In the genomic region with DNA sequence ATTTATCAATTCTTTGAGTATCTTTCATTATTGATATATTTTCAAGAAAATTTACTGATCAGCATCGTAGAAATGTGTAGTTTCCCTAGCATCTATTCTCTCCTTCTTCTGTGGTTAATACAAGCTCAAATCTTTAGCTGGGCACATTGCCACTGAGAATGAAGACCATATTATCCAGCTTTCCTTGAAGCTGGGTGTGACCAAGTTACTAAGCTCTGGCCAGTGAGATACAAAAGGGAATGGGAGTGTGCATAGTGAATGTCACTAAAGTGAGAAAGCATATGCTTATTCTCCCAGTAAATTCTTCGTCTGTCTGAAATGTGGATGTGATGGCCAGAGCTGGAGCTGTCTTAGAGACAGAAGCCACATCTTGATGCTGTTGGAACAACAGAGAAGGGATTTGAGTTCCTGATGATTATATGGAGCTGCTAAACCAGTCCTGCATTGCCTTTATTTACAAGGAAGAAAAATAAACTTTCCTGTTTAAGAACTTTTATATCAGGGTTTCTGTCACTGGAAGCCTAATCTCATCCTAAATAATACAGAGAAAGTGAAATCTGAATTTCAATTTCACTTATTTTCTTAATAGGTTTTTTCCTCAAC, we compare ENCODE assay signal across 17 cellular contexts.
DNase-seq lines count a peak whose midpoint lies in the region; ATAC-seq and TF ChIP-seq lines count a peak whose summit lies in the region.
"Had no signal": no experiment of that assay in that cellular context is flagged by ENCODE, and none has a peak within 500 bp of the region (broad histone marks: within the 10 kb centered on the region; RNA-seq: fewer than 3 reads in every experiment).

No MANE protein-coding gene starts in this region.

- no peak for DNase-seq in activated CD8-positive, alpha-beta T cell treated with anti-CD3 and anti-CD28 coated beads for 36 hours
- no peak for DNase-seq in activated CD8-positive, alpha-beta T cell treated with anti-CD3 and anti-CD28 coated beads, Interleukin-2, amount 10 ng/mL, durations not matched to agents 7 days and 5 days
- DNase-seq in left colon, result no peak
- DNase-seq in putamen (ENCODE audit: low spot score), result no peak
- no peak for DNase-seq in NCI-H2081 treated with DMSO at 0.1 percent for 48 hours (lab: John Stamatoyannopoulos, UW)
- no peak for DNase-seq in stimulated activated naive CD4-positive, alpha-beta T cell (lab: John Stamatoyannopoulos, UW)
- DNase-seq in CD8-positive, alpha-beta memory T cell, result no peak
- DNase-seq: 8988T, COR-L47, NCI-H1436, NCI-H2029, NCI-H2171 treated with DMSO at 0.1 percent for 48 hours, NCI-H446 treated with DMSO at 0.1 percent for 48 hours, NCI-H774 had no signal

- H3K27ac ChIP-seq in VCaP, result peak overlapping the region; percentile 93
- no peak overlapping the region for H3K27ac ChIP-seq in CD8-positive, alpha-beta memory T cell (ENCODE audit: low read depth, low read length)
- H3K27ac ChIP-seq: C4-2B had no signal

- H3K4me3 ChIP-seq in CD8-positive, alpha-beta memory T cell (ENCODE audit: low read length), result no peak overlapping the region
- H3K4me3 ChIP-seq: K562 had no signal

- H3K4me1 Mint-ChIP-seq in activated CD8-positive, alpha-beta T cell treated with anti-CD3 and anti-CD28 coated beads for 36 hours (ENCODE audit: low read depth), result peaks cover 30% of the 10 kb centered on the region
- peaks cover 20% of the 10 kb centered on the region for H3K4me1 Mint-ChIP-seq in activated CD8-positive, alpha-beta T cell treated with anti-CD3 and anti-CD28 coated beads, Interleukin-2, amount 10 ng/mL, durations not matched to agents 7 days and 5 days (ENCODE audit: low read depth)
- H3K4me1 Mint-ChIP-seq in CD8-positive, alpha-beta memory T cell, result peaks cover 47 to 80% (median 74%) of the 10 kb centered on the region in 3 donors

- H3K9me3 Mint-ChIP-seq in activated CD8-positive, alpha-beta T cell treated with anti-CD3 and anti-CD28 coated beads for 36 hours, result no peaks in the 10 kb centered on the region
- H3K9me3 Mint-ChIP-seq in activated CD8-positive, alpha-beta T cell treated with anti-CD3 and anti-CD28 coated beads, Interleukin-2, amount 10 ng/mL, durations not matched to agents 7 days and 5 days (ENCODE audit: insufficient read depth), result no peaks in the 10 kb centered on the region
- no peaks in the 10 kb centered on the region for H3K9me3 Mint-ChIP-seq in CD8-positive, alpha-beta memory T cell

- intact Hi-C loops in activated CD8-positive, alpha-beta T cell treated with anti-CD3 and anti-CD28 coated beads for 36 hours (cut with micrococcal nuclease), result no loop called here
- intact Hi-C loops in left colon (cut with DNase I, micrococcal nuclease), result no loop called here

- CTCF ChIA-PET in activated CD8-positive, alpha-beta T cell treated with anti-CD3 and anti-CD28 coated beads for 36 hours (lab: Charles Lee), result interaction anchor here (1.2 kb wide), 1 partner anchor 39 kb away, joined by 4 read pairs; no protein-coding TSS in a partner anchor
- CTCF ChIA-PET in activated CD8-positive, alpha-beta T cell treated with anti-CD3 and anti-CD28 coated beads, Interleukin-2, amount 10 ng/mL, durations not matched to agents 7 days and 5 days (lab: Charles Lee), result interaction anchor here (1.5 kb wide), 1 partner anchor 8 kb away, joined by 3 read pairs; no protein-coding TSS in a partner anchor
- CTCF ChIA-PET in CD8-positive, alpha-beta memory T cell (lab: Charles Lee), result interaction anchor here (1.3 to 1.4 kb wide), 2 partner anchors 22 to 38 kb away, joined by 3 to 4 read pairs; no protein-coding TSS in a partner anchor

- H3K9me3 ChIP-seq in CD8-positive, alpha-beta memory T cell (ENCODE audit: low read length), result no peaks in the 10 kb centered on the region

- no peak for ATAC-seq in activated CD8-positive, alpha-beta T cell treated with anti-CD3 and anti-CD28 coated beads for 36 hours
- no peak for ATAC-seq in activated CD8-positive, alpha-beta T cell treated with anti-CD3 and anti-CD28 coated beads, Interleukin-2, amount 10 ng/mL, durations not matched to agents 7 days and 5 days
- ATAC-seq in left colon, result peak; percentile 73
- ATAC-seq: K562 had no signal

- H3K27me3 Mint-ChIP-seq in activated CD8-positive, alpha-beta T cell treated with anti-CD3 and anti-CD28 coated beads for 36 hours, result no peaks in the 10 kb centered on the region
- peaks cover 5% of the 10 kb centered on the region for H3K27me3 Mint-ChIP-seq in activated CD8-positive, alpha-beta T cell treated with anti-CD3 and anti-CD28 coated beads, Interleukin-2, amount 10 ng/mL, durations not matched to agents 7 days and 5 days (ENCODE audit: low read depth)
- H3K27me3 Mint-ChIP-seq in CD8-positive, alpha-beta memory T cell, result no peaks in the 10 kb centered on the region

- no peak overlapping the region for H3K4me3 Mint-ChIP-seq in activated CD8-positive, alpha-beta T cell treated with anti-CD3 and anti-CD28 coated beads for 36 hours
- H3K4me3 Mint-ChIP-seq in activated CD8-positive, alpha-beta T cell treated with anti-CD3 and anti-CD28 coated beads, Interleukin-2, amount 10 ng/mL, durations not matched to agents 7 days and 5 days, result no peak overlapping the region
- peak overlapping the region in 1 of 7 donors; percentile 16 for H3K4me3 Mint-ChIP-seq in CD8-positive, alpha-beta memory T cell

- H3K27me3 ChIP-seq in CD8-positive, alpha-beta memory T cell (ENCODE audit: insufficient read depth, low read length, poor library complexity, severe bottlenecking), result no peaks in the 10 kb centered on the region

- TF ChIP-seq CTCF in activated CD8-positive, alpha-beta T cell treated with anti-CD3 and anti-CD28 coated beads for 36 hours (IDR thresholded peaks at IDR 0.05), result no peak
- no peak for TF ChIP-seq CTCF in VCaP (conservative IDR thresholded peaks at IDR 0.05)

- peaks cover 40% of the 10 kb centered on the region for H3K4me1 ChIP-seq in CD8-positive, alpha-beta memory T cell (ENCODE audit: insufficient read depth, low read length)

- POLR2A ChIA-PET in activated CD8-positive, alpha-beta T cell treated with anti-CD3 and anti-CD28 coated beads for 36 hours (lab: Charles Lee), result interaction anchor here (0.9 kb wide), 1 partner anchor 159 kb away, joined by 3 read pairs; no protein-coding TSS in a partner anchor
- POLR2A ChIA-PET in activated CD8-positive, alpha-beta T cell treated with anti-CD3 and anti-CD28 coated beads, Interleukin-2, amount 10 ng/mL, durations not matched to agents 7 days and 5 days (lab: Charles Lee), result no interaction called here
- POLR2A ChIA-PET in CD8-positive, alpha-beta memory T cell (lab: Charles Lee), result interaction anchor here (0.6 to 0.8 kb wide), 2 partner anchors 25 to 35 kb away, joined by 3 read pairs; no protein-coding TSS in a partner anchor

- no peaks in the 10 kb centered on the region for H3K36me3 Mint-ChIP-seq in activated CD8-positive, alpha-beta T cell treated with anti-CD3 and anti-CD28 coated beads for 36 hours (ENCODE audit: low read depth)
- H3K36me3 Mint-ChIP-seq in activated CD8-positive, alpha-beta T cell treated with anti-CD3 and anti-CD28 coated beads, Interleukin-2, amount 10 ng/mL, durations not matched to agents 7 days and 5 days (ENCODE audit: low read depth), result peaks cover 2% of the 10 kb centered on the region
- peaks cover 0 to 2% (median 0%) of the 10 kb centered on the region in 3 donors for H3K36me3 Mint-ChIP-seq in CD8-positive, alpha-beta memory T cell

- H3K36me3 ChIP-seq in CD8-positive, alpha-beta memory T cell (ENCODE audit: insufficient read depth, low read length), result no peaks in the 10 kb centered on the region

- peak overlapping the region; percentile 7 for H3K27ac Mint-ChIP-seq in activated CD8-positive, alpha-beta T cell treated with anti-CD3 and anti-CD28 coated beads for 36 hours
- no peak overlapping the region for H3K27ac Mint-ChIP-seq in activated CD8-positive, alpha-beta T cell treated with anti-CD3 and anti-CD28 coated beads, Interleukin-2, amount 10 ng/mL, durations not matched to agents 7 days and 5 days
- H3K27ac Mint-ChIP-seq in CD8-positive, alpha-beta memory T cell, result peak overlapping the region in 4 of 8 donors; percentile 0 to 87 (median 41)
